In the genomic region with DNA sequence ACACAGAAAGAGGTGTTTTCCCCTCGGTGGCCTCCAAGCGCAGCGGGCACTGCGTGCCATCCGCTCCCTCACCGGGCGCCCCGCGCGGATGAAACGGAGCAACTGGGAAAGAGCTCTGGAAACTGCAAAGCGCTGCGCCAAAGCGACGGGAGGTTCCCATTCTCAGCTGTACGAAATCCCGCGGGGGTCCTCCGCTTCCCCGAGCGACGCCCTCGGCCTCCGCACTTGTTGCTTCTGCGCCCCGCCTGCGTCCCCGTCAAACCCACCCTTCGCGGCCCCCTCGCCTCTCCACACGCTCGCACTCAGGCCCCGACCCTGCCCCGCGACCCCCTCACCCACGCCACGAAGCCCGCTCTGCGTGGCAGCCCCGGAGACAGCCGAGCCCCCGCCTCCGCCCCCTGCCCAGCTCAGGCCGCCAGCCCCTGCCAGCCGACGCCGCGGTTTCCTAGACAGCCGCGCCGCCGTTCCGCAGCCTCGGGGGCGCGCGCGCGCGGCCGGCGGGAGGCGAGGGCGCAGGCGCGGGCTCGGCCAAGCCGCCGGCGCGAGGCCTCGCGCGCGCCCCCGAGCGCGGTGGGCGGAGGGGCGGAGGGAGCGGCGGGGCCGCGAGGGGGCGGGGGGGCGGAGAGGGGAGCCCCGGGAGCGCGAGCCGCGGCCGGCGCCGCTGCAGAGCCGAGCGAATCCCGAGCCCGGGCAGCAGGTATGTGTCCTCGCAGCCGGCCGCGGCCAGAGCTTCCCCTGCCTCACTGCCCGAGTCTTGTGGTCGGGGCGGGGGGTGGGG, we compare ENCODE assay signal across 9 cellular contexts. TPM values are rescaled to one million over a fixed set of nuclear protein-coding genes. Genes with fewer than 3 reads are reported as not detected.
A peak's percentile ranks its signal among the peaks of the same experiment; 100 is the strongest.
DNase-seq lines count a peak whose midpoint lies in the region; ATAC-seq, FAIRE-seq and TF ChIP-seq lines count a peak whose summit lies in the region.
"Had no signal": no experiment of that assay in that cellular context is flagged by ENCODE, and none has a peak within 500 bp of the region (broad histone marks: within the 10 kb centered on the region; RNA-seq: fewer than 3 reads in every experiment).

A gene with protein sequence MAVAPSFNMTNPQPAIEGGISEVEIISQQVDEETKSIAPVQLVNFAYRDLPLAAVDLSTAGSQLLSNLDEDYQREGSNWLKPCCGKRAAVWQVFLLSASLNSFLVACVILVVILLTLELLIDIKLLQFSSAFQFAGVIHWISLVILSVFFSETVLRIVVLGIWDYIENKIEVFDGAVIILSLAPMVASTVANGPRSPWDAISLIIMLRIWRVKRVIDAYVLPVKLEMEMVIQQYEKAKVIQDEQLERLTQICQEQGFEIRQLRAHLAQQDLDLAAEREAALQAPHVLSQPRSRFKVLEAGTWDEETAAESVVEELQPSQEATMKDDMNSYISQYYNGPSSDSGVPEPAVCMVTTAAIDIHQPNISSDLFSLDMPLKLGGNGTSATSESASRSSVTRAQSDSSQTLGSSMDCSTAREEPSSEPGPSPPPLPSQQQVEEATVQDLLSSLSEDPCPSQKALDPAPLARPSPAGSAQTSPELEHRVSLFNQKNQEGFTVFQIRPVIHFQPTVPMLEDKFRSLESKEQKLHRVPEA (plus strand): TSS at position 666 of the 778 bp plus-strand sequence. CDS start 74,279 bp downstream, outside the sequence.

- H3K36me3 ChIP-seq in RWPE2 (ENCODE audit: low read depth) (no peaks in the 10 kb centered on the region), bronchial epithelial cell (ENCODE audit: control insufficient read depth, insufficient read depth, low read length) (no peaks in the 10 kb centered on the region), kidney (ENCODE audit: control insufficient read depth in 1 of 2, insufficient read depth in 2 of 2, low read length in 2 of 2) (no peaks in the 10 kb centered on the region), smooth muscle cell (ENCODE audit: low read depth) (no peaks in the 10 kb centered on the region)

- no peaks in the 10 kb centered on the region for H4K20me1 ChIP-seq in smooth muscle cell (ENCODE audit: low read depth)

- intact Hi-C loops in kidney (cut with DNase I): no loop called here

- H3K4me2 ChIP-seq in smooth muscle cell: peak within 1 kb of the TSS; percentile 95

- ATAC-seq in RWPE2 (ENCODE audit: low read depth): peak; percentile 48

- POLR2A ChIA-PET in HEK293T (lab: Yijun Ruan, JAX): interaction anchor here (1.4 kb wide), 1 partner anchor 79 kb away, joined by 5 read pairs; no protein-coding TSS in a partner anchor

- peaks cover 4% of the 10 kb centered on the region for H3K4me1 ChIP-seq in RWPE2 (ENCODE audit: insufficient read depth, poor library complexity, severe bottlenecking)
- peaks cover 4 to 7% of the 10 kb centered on the region in 2 donors for H3K4me1 ChIP-seq in kidney (ENCODE audit: control insufficient read depth in 1 of 2, insufficient read depth in 1 of 2, low read depth in 1 of 2, low read length in 2 of 2)
- no peaks in the 10 kb centered on the region for H3K4me1 ChIP-seq in smooth muscle cell (ENCODE audit: low read depth)

- H3K27ac ChIP-seq in RWPE2 (ENCODE audit: poor library complexity, severe bottlenecking): no peak within 1 kb of the TSS
- no peak within 1 kb of the TSS for H3K27ac ChIP-seq in kidney (ENCODE audit: low read depth in 2 of 2, low read length in 2 of 2)
- no peak within 1 kb of the TSS for H3K27ac ChIP-seq in smooth muscle cell (ENCODE audit: low read depth)

- in situ Hi-C loops in Caki2 (cut with HindIII; ENCODE audit: low pct_unique_long_range_greater_than_20kb, low sequenced_read_pairs): no loop called here

- peak within 1 kb of the TSS; percentile 23 to 28 for H3K9ac ChIP-seq in kidney (ENCODE audit: low read length in 2 of 2)
- H3K9ac ChIP-seq in smooth muscle cell (ENCODE audit: low read depth): peak within 1 kb of the TSS; percentile 14

- no peaks in the 10 kb centered on the region for H3K79me2 ChIP-seq in smooth muscle cell (ENCODE audit: low read depth)

- H3K9me3 ChIP-seq in RWPE2 (ENCODE audit: severe bottlenecking): no peaks in the 10 kb centered on the region
- no peaks in the 10 kb centered on the region for H3K9me3 ChIP-seq in kidney (ENCODE audit: control insufficient read depth in 1 of 2, low read length in 2 of 2)
- no peaks in the 10 kb centered on the region for H3K9me3 ChIP-seq in smooth muscle cell (replicated peaks; ENCODE audit: low read depth)

- H3K4me3 ChIP-seq in RWPE2 (ENCODE audit: severe bottlenecking) (peak within 1 kb of the TSS; percentile 55), bronchial epithelial cell (ENCODE audit: low read depth, low read length) (peak within 1 kb of the TSS; percentile 57), kidney (ENCODE audit: low read length in 2 of 2) (peak within 1 kb of the TSS; percentile 58 to 76), smooth muscle cell (peak within 1 kb of the TSS; percentile 71)

- H3K27me3 ChIP-seq in RWPE2 (ENCODE audit: insufficient read depth, poor library complexity, severe bottlenecking) (peaks cover 52% of the 10 kb centered on the region), bronchial epithelial cell (ENCODE audit: control insufficient read depth, insufficient read depth, low read length) (peaks cover 14% of the 10 kb centered on the region), smooth muscle cell (ENCODE audit: low read depth) (peaks cover 26% of the 10 kb centered on the region)

- TF ChIP-seq CTCF in RWPE2 (IDR thresholded peaks at IDR 0.05; ENCODE audit: poor library complexity, severe bottlenecking) (peak; percentile 40), bronchial epithelial cell (IDR thresholded peaks at IDR 0.05; ENCODE audit: insufficient read depth, low read length, severe bottlenecking) (peak; percentile 12), kidney (IDR thresholded peaks at IDR 0.05; ENCODE audit: borderline replicate concordance, extremely low read depth, insufficient read depth) (no peak), smooth muscle cell (IDR thresholded peaks at IDR 0.05; ENCODE audit: borderline replicate concordance, insufficient read depth, poor library complexity, severe bottlenecking) (no peak)

- FAIRE-seq in bronchial epithelial cell (lab: Jason Lieb, UNC): no peak
- no peak for FAIRE-seq in kidney (lab: Jason Lieb, UNC)

- DNase-seq in Caki2 (ENCODE audit: low read depth) (peak; percentile 14), HEK293T (ENCODE audit: extremely low spot score) (peak; percentile 90), RWPE2 (ENCODE audit: low spot score) (no peak), bronchial epithelial cell (ENCODE audit: low read depth) (no peak), kidney (peak; percentile 78), smooth muscle cell (lab: John Stamatoyannopoulos, UW; ENCODE audit: unreplicated experiment) (no peak), NCI-H2029 (lab: John Stamatoyannopoulos, UW) (no peak), DMS153 treated with DMSO at 0.1 percent for 48 hours (lab: John Stamatoyannopoulos, UW; ENCODE audit: unreplicated experiment) (no peak)

- WGBS in smooth muscle cell (ENCODE audit: low lambda C conversion rate): under 1% methylated on average over 56 of the region's 106 CpGs

- CTCF ChIA-PET in HEK293T (lab: Yijun Ruan, JAX): interaction anchor here (0.6 to 7.2 kb wide), 7 partner anchors 11 to 417 kb away, joined by 3 to 132 read pairs (median 5); no protein-coding TSS in a partner anchor

- H2AFZ ChIP-seq in smooth muscle cell (ENCODE audit: low read depth): peak within 1 kb of the TSS; percentile 74

- no peaks in the 10 kb centered on the region for H3F3A ChIP-seq in smooth muscle cell (ENCODE audit: low read depth)

TF ChIP-seq in HEK293T, 16 proteins besides CTCF, POLR2A, EP300 and RAD21:
- TF ChIP-seq NFRKB (IDR thresholded peaks at IDR 0.05): no peak
- TF ChIP-seq L3MBTL2 (conservative IDR thresholded peaks at IDR 0.05): 0 out of 2 replicates have a peak, but pooled peaks have one; percentile 13

RNA-seq across cellular contexts. Expression of the gene that starts here (rescaled TPM):
- 0.47 TPM in 1 of 2 replicates, not detected in the other for total RNA-seq in Caki2 (2014; rRNA removed; shearing (Covaris generic); ENCODE audit: low replicate concordance)
- total RNA-seq in bronchial epithelial cell: under 0.01 TPM in 2 replicates
- 0.72 TPM for total RNA-seq in kidney
- 3.1 TPM for polyA plus RNA-seq in kidney (ENCODE audit: insufficient read depth, low read depth, low replicate concordance)
- total RNA-seq in smooth muscle cell: 0.27 and 0.45 TPM in 2 replicates
- polyA plus RNA-seq in smooth muscle cell: 0.12 TPM in 1 of 2 replicates, not detected in the other
- total RNA-seq: T-helper 2 cell treated with Interferon-gamma antibody and Interleukin-4, amounts not matched to agents 100 ng/mL and 5 ng/mL, for 36 hours had no signal

Comparison
In these comparisons a context has a peak if more than half of its experiments do, and no peak if none do; other contexts are left out.
1. Peak in DNase-seq in Caki2; RNA of the gene not detected or under 1 TPM.
2. DNase-seq: peak in HEK293T (single experiment) and kidney (single experiment); none in RWPE2 (single experiment), bronchial epithelial cell (single experiment), smooth muscle cell (single experiment), NCI-H2029 (single experiment) and DMS153 treated with DMSO at 0.1 percent for 48 hours (single experiment).
3. CTCF ChIP-seq: peak in RWPE2 (single experiment) and bronchial epithelial cell (single experiment); none in kidney (single experiment) and smooth muscle cell (single experiment).
4. Peak in every context shown above with its lines, with median percentiles within 50 percentile points of each other: H3K4me3 ChIP-seq.